Comparison of ENCODE assay signal across 1 cellular context in genomic region chr13:98509271-98510155, GRCh38.
TF ChIP-seq lines count a peak whose summit lies in the region.

No MANE protein-coding gene starts in this region.

TF ChIP-seq in GM12878, 131 proteins besides CTCF, POLR2A, EP300 and RAD21 (continued from another document):
- peak; percentile 45 to 48; a peak in 2 of 4 replicates for TF ChIP-seq IKZF2 (IDR thresholded peaks at IDR 0.05)
- 0 out of 2 replicates have a peak, but pooled peaks have one; percentile 72 for TF ChIP-seq YY1 (IDR thresholded peaks at IDR 0.05; ENCODE audit: low read depth, low read length)
- peak; percentile 80 for TF ChIP-seq ATF7 (IDR thresholded peaks at IDR 0.05; ENCODE audit: low read depth)
- no peak for TF ChIP-seq NFXL1 (IDR thresholded peaks at IDR 0.05; ENCODE audit: borderline replicate concordance)
- no peak for TF ChIP-seq HDAC6 (IDR thresholded peaks at IDR 0.05; ENCODE audit: unreplicated experiment)
- 0 out of 2 replicates have a peak, but pooled peaks have one; percentile 27 for TF ChIP-seq CBFB (IDR thresholded peaks at IDR 0.05; ENCODE audit: low read depth)
- TF ChIP-seq SMAD1 (IDR thresholded peaks at IDR 0.05; ENCODE audit: low read depth, partially characterized antibody), result peak; percentile 13
- TF ChIP-seq, protein P1, sequence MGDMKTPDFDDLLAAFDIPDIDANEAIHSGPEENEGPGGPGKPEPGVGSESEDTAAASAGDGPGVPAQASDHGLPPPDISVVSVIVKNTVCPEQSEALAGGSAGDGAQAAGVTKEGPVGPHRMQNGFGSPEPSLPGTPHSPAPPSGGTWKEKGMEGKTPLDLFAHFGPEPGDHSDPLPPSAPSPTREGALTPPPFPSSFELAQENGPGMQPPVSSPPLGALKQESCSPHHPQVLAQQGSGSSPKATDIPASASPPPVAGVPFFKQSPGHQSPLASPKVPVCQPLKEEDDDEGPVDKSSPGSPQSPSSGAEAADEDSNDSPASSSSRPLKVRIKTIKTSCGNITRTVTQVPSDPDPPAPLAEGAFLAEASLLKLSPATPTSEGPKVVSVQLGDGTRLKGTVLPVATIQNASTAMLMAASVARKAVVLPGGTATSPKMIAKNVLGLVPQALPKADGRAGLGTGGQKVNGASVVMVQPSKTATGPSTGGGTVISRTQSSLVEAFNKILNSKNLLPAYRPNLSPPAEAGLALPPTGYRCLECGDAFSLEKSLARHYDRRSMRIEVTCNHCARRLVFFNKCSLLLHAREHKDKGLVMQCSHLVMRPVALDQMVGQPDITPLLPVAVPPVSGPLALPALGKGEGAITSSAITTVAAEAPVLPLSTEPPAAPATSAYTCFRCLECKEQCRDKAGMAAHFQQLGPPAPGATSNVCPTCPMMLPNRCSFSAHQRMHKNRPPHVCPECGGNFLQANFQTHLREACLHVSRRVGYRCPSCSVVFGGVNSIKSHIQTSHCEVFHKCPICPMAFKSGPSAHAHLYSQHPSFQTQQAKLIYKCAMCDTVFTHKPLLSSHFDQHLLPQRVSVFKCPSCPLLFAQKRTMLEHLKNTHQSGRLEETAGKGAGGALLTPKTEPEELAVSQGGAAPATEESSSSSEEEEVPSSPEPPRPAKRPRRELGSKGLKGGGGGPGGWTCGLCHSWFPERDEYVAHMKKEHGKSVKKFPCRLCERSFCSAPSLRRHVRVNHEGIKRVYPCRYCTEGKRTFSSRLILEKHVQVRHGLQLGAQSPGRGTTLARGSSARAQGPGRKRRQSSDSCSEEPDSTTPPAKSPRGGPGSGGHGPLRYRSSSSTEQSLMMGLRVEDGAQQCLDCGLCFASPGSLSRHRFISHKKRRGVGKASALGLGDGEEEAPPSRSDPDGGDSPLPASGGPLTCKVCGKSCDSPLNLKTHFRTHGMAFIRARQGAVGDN (IDR thresholded peaks at IDR 0.05), result peak; percentile 94
- TF ChIP-seq HDGF (IDR thresholded peaks at IDR 0.05), result peak; percentile 45; the same call in 1 of the 2 replicates
- TF ChIP-seq, protein P2, sequence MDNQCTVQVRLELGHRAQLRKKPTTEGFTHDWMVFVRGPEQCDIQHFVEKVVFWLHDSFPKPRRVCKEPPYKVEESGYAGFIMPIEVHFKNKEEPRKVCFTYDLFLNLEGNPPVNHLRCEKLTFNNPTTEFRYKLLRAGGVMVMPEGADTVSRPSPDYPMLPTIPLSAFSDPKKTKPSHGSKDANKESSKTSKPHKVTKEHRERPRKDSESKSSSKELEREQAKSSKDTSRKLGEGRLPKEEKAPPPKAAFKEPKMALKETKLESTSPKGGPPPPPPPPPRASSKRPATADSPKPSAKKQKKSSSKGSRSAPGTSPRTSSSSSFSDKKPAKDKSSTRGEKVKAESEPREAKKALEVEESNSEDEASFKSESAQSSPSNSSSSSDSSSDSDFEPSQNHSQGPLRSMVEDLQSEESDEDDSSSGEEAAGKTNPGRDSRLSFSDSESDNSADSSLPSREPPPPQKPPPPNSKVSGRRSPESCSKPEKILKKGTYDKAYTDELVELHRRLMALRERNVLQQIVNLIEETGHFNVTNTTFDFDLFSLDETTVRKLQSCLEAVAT (IDR thresholded peaks at IDR 0.05), result peak; percentile 88
- 0 out of 2 replicates have a peak, but pooled peaks have one; percentile 38 for TF ChIP-seq PAX5 (IDR thresholded peaks at IDR 0.05; ENCODE audit: borderline replicate concordance, low read depth, low read length)
- TF ChIP-seq JUNB (IDR thresholded peaks at IDR 0.05), result peak; percentile 45; the same call in 1 of the 2 replicates
- peak; percentile 58; the same call in 1 of the 2 replicates for TF ChIP-seq TBL1XR1 (IDR thresholded peaks at IDR 0.05; ENCODE audit: low read depth, low read length)
- TF ChIP-seq POU2F2 (IDR thresholded peaks at IDR 0.05; ENCODE audit: borderline replicate concordance, low read depth, low read length), result 0 out of 3 replicates have a peak, but pooled peaks have one; percentile 21
- peak; percentile 84; the same call in 1 of the 2 replicates for TF ChIP-seq RELB (IDR thresholded peaks at IDR 0.05; ENCODE audit: low read depth)
- 0 out of 2 replicates have a peak, but pooled peaks have one; percentile 34 for TF ChIP-seq RCOR1 (conservative IDR thresholded peaks at IDR 0.05; ENCODE audit: low read depth, low read length)
- peak; percentile 88 for TF ChIP-seq SPI1 (IDR thresholded peaks at IDR 0.05; ENCODE audit: borderline replicate concordance, insufficient read depth, low read depth, low read length)
- peak; percentile 89; the same call in 1 of the 2 replicates for TF ChIP-seq NBN (IDR thresholded peaks at IDR 0.05)
- peak in 1 of 2 experiments; percentile 66; a peak in 1 of 4 replicates for TF ChIP-seq BHLHE40 (IDR thresholded peaks at IDR 0.05; ENCODE audit: borderline replicate concordance in 1 of 2, low read depth in 2 of 2, low read length in 1 of 2)
- TF ChIP-seq, protein P3, sequence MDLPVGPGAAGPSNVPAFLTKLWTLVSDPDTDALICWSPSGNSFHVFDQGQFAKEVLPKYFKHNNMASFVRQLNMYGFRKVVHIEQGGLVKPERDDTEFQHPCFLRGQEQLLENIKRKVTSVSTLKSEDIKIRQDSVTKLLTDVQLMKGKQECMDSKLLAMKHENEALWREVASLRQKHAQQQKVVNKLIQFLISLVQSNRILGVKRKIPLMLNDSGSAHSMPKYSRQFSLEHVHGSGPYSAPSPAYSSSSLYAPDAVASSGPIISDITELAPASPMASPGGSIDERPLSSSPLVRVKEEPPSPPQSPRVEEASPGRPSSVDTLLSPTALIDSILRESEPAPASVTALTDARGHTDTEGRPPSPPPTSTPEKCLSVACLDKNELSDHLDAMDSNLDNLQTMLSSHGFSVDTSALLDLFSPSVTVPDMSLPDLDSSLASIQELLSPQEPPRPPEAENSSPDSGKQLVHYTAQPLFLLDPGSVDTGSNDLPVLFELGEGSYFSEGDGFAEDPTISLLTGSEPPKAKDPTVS (IDR thresholded peaks at IDR 0.05; ENCODE audit: low read depth, low read length), result no peak
- peak in 1 of 2 experiments; percentile 58; a peak in 1 of 4 replicates for TF ChIP-seq ETV6 (conservative IDR thresholded peaks at IDR 0.05 in 1 of 2, IDR thresholded peaks at IDR 0.05 in 1 of 2; ENCODE audit: borderline replicate concordance in 1 of 2, low read depth in 1 of 2)
- TF ChIP-seq, protein P4, sequence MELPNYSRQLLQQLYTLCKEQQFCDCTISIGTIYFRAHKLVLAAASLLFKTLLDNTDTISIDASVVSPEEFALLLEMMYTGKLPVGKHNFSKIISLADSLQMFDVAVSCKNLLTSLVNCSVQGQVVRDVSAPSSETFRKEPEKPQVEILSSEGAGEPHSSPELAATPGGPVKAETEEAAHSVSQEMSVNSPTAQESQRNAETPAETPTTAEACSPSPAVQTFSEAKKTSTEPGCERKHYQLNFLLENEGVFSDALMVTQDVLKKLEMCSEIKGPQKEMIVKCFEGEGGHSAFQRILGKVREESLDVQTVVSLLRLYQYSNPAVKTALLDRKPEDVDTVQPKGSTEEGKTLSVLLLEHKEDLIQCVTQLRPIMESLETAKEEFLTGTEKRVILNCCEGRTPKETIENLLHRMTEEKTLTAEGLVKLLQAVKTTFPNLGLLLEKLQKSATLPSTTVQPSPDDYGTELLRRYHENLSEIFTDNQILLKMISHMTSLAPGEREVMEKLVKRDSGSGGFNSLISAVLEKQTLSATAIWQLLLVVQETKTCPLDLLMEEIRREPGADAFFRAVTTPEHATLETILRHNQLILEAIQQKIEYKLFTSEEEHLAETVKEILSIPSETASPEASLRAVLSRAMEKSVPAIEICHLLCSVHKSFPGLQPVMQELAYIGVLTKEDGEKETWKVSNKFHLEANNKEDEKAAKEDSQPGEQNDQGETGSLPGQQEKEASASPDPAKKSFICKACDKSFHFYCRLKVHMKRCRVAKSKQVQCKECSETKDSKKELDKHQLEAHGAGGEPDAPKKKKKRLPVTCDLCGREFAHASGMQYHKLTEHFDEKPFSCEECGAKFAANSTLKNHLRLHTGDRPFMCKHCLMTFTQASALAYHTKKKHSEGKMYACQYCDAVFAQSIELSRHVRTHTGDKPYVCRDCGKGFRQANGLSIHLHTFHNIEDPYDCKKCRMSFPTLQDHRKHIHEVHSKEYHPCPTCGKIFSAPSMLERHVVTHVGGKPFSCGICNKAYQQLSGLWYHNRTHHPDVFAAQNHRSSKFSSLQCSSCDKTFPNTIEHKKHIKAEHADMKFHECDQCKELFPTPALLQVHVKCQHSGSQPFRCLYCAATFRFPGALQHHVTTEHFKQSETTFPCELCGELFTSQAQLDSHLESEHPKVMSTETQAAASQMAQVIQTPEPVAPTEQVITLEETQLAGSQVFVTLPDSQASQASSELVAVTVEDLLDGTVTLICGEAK (IDR thresholded peaks at IDR 0.05; ENCODE audit: borderline replicate concordance), result 0 out of 2 replicates have a peak, but pooled peaks have one; percentile 12
- 0 out of 2 replicates have a peak, but pooled peaks have one; percentile 46 for TF ChIP-seq PML (IDR thresholded peaks at IDR 0.05; ENCODE audit: low read length)
- TF ChIP-seq MTA2 (IDR thresholded peaks at IDR 0.05; ENCODE audit: low read depth), result peak; percentile 82; the same call in 1 of the 2 replicates
- TF ChIP-seq, protein P5, sequence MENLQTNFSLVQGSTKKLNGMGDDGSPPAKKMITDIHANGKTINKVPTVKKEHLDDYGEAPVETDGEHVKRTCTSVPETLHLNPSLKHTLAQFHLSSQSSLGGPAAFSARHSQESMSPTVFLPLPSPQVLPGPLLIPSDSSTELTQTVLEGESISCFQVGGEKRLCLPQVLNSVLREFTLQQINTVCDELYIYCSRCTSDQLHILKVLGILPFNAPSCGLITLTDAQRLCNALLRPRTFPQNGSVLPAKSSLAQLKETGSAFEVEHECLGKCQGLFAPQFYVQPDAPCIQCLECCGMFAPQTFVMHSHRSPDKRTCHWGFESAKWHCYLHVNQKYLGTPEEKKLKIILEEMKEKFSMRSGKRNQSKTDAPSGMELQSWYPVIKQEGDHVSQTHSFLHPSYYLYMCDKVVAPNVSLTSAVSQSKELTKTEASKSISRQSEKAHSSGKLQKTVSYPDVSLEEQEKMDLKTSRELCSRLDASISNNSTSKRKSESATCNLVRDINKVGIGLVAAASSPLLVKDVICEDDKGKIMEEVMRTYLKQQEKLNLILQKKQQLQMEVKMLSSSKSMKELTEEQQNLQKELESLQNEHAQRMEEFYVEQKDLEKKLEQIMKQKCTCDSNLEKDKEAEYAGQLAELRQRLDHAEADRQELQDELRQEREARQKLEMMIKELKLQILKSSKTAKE (IDR thresholded peaks at IDR 0.05; ENCODE audit: low read depth, poor library complexity, severe bottlenecking), result peak; percentile 64
- peak; percentile 48; the same call in 1 of the 2 replicates for TF ChIP-seq MXI1 (IDR thresholded peaks at IDR 0.05; ENCODE audit: low read depth, low read length)
- TF ChIP-seq RUNX3 (IDR thresholded peaks at IDR 0.05; ENCODE audit: low read length), result peak; percentile 66
- TF ChIP-seq NR2C2 (IDR thresholded peaks at IDR 0.05; ENCODE audit: borderline replicate concordance, control insufficient read depth, insufficient read length, low read depth), result no peak
- peak; percentile 95 for TF ChIP-seq ZNF384 (IDR thresholded peaks at IDR 0.05; ENCODE audit: borderline replicate concordance, low read depth, low read length)
- peak; percentile 22; the same call in 1 of the 2 replicates for TF ChIP-seq MTA3 (IDR thresholded peaks at IDR 0.05; ENCODE audit: borderline replicate concordance, low read length)
- TF ChIP-seq TCF3 (IDR thresholded peaks at IDR 0.05; ENCODE audit: borderline replicate concordance, insufficient read depth, low read depth, low read length), result no peak
